1 cellular context compared by ENCODE assay signal in genomic region chr18:55275042-55275897, GRCh38.
TF ChIP-seq lines count a peak whose summit lies in the region.

No MANE protein-coding gene starts in this region.

TF ChIP-seq in SK-N-SH, 30 proteins besides CTCF, POLR2A, EP300 and RAD21 (continued from another document):
- TF ChIP-seq USF2 (IDR thresholded peaks at IDR 0.05; ENCODE audit: borderline replicate concordance, low read depth, low read length) (no peak), NRF1 (IDR thresholded peaks at IDR 0.05; ENCODE audit: low read depth, low read length) (no peak), MAX (IDR thresholded peaks at IDR 0.05; ENCODE audit: low read depth) (peak; percentile 26; the same call in 1 of the 2 replicates), TEAD4 (IDR thresholded peaks at IDR 0.05; ENCODE audit: borderline replicate concordance, insufficient read depth) (peak; percentile 79; the same call in 1 of the 2 replicates), RFX5 (IDR thresholded peaks at IDR 0.05; ENCODE audit: low read length) (no peak), RCOR1 (IDR thresholded peaks at IDR 0.05; ENCODE audit: low read length) (no peak), MXI1 (IDR thresholded peaks at IDR 0.05; ENCODE audit: low read depth, low read length) (no peak), POLR2AphosphoS5 (IDR thresholded peaks at IDR 0.05; ENCODE audit: low read depth, low read length) (peak; percentile 58; the same call in 1 of the 2 replicates), NFIC (IDR thresholded peaks at IDR 0.05; ENCODE audit: borderline replicate concordance) (peak; percentile 86), GATA2 (CRISPR knock-in tag; IDR thresholded peaks at IDR 0.05) (no peak), TCF12 (IDR thresholded peaks at IDR 0.05) (peak; percentile 91), JUND (IDR thresholded peaks at IDR 0.05) (peak; percentile 87), IRF3 (IDR thresholded peaks at IDR 0.05; ENCODE audit: low read depth, low read length) (no peak), FOXM1 (IDR thresholded peaks at IDR 0.05; ENCODE audit: low read depth) (no peak), CHD2 (IDR thresholded peaks at IDR 0.05; ENCODE audit: low read length, partially characterized antibody) (no peak), EZH2phosphoT487 (IDR thresholded peaks at IDR 0.05; ENCODE audit: borderline replicate concordance, low read depth) (no peak), SIN3A (IDR thresholded peaks at IDR 0.05; ENCODE audit: borderline replicate concordance, low read depth, low read length) (peak; percentile 52; the same call in 1 of the 2 replicates), FOXJ3 (CRISPR knock-in tag; IDR thresholded peaks at IDR 0.05) (no peak), FOSL2 (IDR thresholded peaks at IDR 0.05; ENCODE audit: borderline replicate concordance, low read depth) (peak; percentile 88), GABPA (IDR thresholded peaks at IDR 0.05; ENCODE audit: low read depth) (no peak)
TF ChIP-seq in SK-N-SH: peak in this region for 13.
